14 cellular contexts compared by ENCODE assay signal in genomic region chr7:220151-220841, GRCh38. TPM values are rescaled to one million over a fixed set of nuclear protein-coding genes. Genes with fewer than 3 reads are reported as not detected.
DNase-seq lines count a peak whose midpoint lies in the region; ATAC-seq, FAIRE-seq and TF ChIP-seq lines count a peak whose summit lies in the region.
"Had no signal": no experiment of that assay in that cellular context is flagged by ENCODE, and none has a peak within 500 bp of the region (broad histone marks: within the 10 kb centered on the region; RNA-seq: fewer than 3 reads in every experiment).

No MANE protein-coding gene starts in this region.

- H3K27me3 Mint-ChIP-seq in stimulated activated memory B cell treated with anti-CD40 and anti-IgM and Interleukin-4, amounts not matched to agents 10 μg/mL and 1 μg/mL and 100 μg/mL, for 72 hours = peaks cover 17% of the 10 kb centered on the region
- H3K27me3 Mint-ChIP-seq: naive thymus-derived CD4-positive, alpha-beta T cell had no signal

- H3K27ac ChIP-seq in left ventricle myocardium inferior (replicated peaks) (peak overlapping the region; percentile 33), heart right ventricle (no peak overlapping the region), brain microvascular endothelial cell (no peak overlapping the region)
- H3K27ac ChIP-seq: tibial artery had no signal

- H3K9me3 ChIP-seq in left ventricle myocardium inferior (replicated peaks) (no peaks in the 10 kb centered on the region), heart right ventricle (no peaks in the 10 kb centered on the region)
- H3K9me3 ChIP-seq: tibial artery had no signal

- in situ Hi-C loops in brain microvascular endothelial cell (cut with HindIII; ENCODE audit: low pct_ligation_motif_present, low sequenced_read_pairs) = no loop called here

- ATAC-seq in heart right ventricle = no peak
- ATAC-seq in left colon = peak; percentile 19
- ATAC-seq in HG02763 (IDR thresholded peaks at IDR 0.05; ENCODE audit: unreplicated experiment) = no peak
- ATAC-seq in stimulated activated memory B cell treated with anti-CD40 and anti-IgM and Interleukin-4, amounts not matched to agents 10 μg/mL and 1 μg/mL and 100 μg/mL, for 72 hours = no peak
- ATAC-seq in HG02852 (IDR thresholded peaks at IDR 0.05; ENCODE audit: unreplicated experiment) = no peak
- ATAC-seq: naive thymus-derived CD4-positive, alpha-beta T cell had no signal

- H3K27me3 ChIP-seq in left ventricle myocardium inferior (ENCODE audit: low read depth) (no peaks in the 10 kb centered on the region), heart right ventricle (no peaks in the 10 kb centered on the region), brain microvascular endothelial cell (replicated peaks) (no peaks in the 10 kb centered on the region)
- H3K27me3 ChIP-seq: tibial artery had no signal

- no peak for DNase-seq in left ventricle myocardium inferior
- no peak for DNase-seq in heart right ventricle
- DNase-seq in brain microvascular endothelial cell = no peak
- no peak for DNase-seq in left colon
- no peak for DNase-seq in GM12891 (ENCODE audit: insufficient read length, low spot score)
- DNase-seq: AML-193; Kasumi-1; naive thymus-derived CD4-positive, alpha-beta T cell; NCI-H524 treated with DMSO at 0.1 percent for 48 hours; T-helper 2 cell; tibial artery had no signal

- H3K4me3 ChIP-seq in left ventricle myocardium inferior = no peak overlapping the region
- H3K4me3 ChIP-seq in heart right ventricle = no peak overlapping the region
- H3K4me3 ChIP-seq in brain microvascular endothelial cell (ENCODE audit: low read depth, low read length) = no peak overlapping the region
- H3K4me3 ChIP-seq: tibial artery had no signal

- no peak overlapping the region for H3K27ac Mint-ChIP-seq in stimulated activated memory B cell treated with anti-CD40 and anti-IgM and Interleukin-4, amounts not matched to agents 10 μg/mL and 1 μg/mL and 100 μg/mL, for 72 hours
- H3K27ac Mint-ChIP-seq: naive thymus-derived CD4-positive, alpha-beta T cell had no signal

- intact Hi-C loops in left ventricle myocardium inferior (cut with micrococcal nuclease) = no loop called here
- intact Hi-C loops in heart right ventricle (cut with DNase I) = no loop called here
- intact Hi-C loops in left colon (cut with DNase I, micrococcal nuclease) = no loop called here

- TF ChIP-seq POLR2A in GM12891 (IDR thresholded peaks at IDR 0.05; ENCODE audit: low read depth, low read length) = no peak

- no peak for FAIRE-seq in GM12891 (lab: Jason Lieb, UNC)

- no peaks in the 10 kb centered on the region for H3K4me1 Mint-ChIP-seq in stimulated activated memory B cell treated with anti-CD40 and anti-IgM and Interleukin-4, amounts not matched to agents 10 μg/mL and 1 μg/mL and 100 μg/mL, for 72 hours

- WGBS in heart right ventricle, 2 donors = 69 to 71% methylated on average over 28 of the region's 28 CpGs

- H3K4me1 ChIP-seq in left ventricle myocardium inferior (peaks cover 24% of the 10 kb centered on the region), heart right ventricle (peaks cover 0 to 16% (median 5%) of the 10 kb centered on the region in 9 donors)

- peaks cover 3% of the 10 kb centered on the region for H3K9me3 Mint-ChIP-seq in stimulated activated memory B cell treated with anti-CD40 and anti-IgM and Interleukin-4, amounts not matched to agents 10 μg/mL and 1 μg/mL and 100 μg/mL, for 72 hours
- H3K9me3 Mint-ChIP-seq: naive thymus-derived CD4-positive, alpha-beta T cell had no signal

- TF ChIP-seq CTCF in left ventricle myocardium inferior (IDR thresholded peaks at IDR 0.05; ENCODE audit: borderline replicate concordance) (no peak), heart right ventricle (IDR thresholded peaks at IDR 0.05) (no peak), brain microvascular endothelial cell (IDR thresholded peaks at IDR 0.05; ENCODE audit: low read depth, low read length, missing control alignments) (peak; percentile 60)

- H3K36me3 ChIP-seq in left ventricle myocardium inferior (peaks cover 16% of the 10 kb centered on the region), heart right ventricle (peaks cover 0 to 39% (median 0%) of the 10 kb centered on the region in 9 donors), brain microvascular endothelial cell (replicated peaks) (peaks cover 28% of the 10 kb centered on the region)

- no peaks in the 10 kb centered on the region for H3K36me3 Mint-ChIP-seq in stimulated activated memory B cell treated with anti-CD40 and anti-IgM and Interleukin-4, amounts not matched to agents 10 μg/mL and 1 μg/mL and 100 μg/mL, for 72 hours
- H3K36me3 Mint-ChIP-seq: naive thymus-derived CD4-positive, alpha-beta T cell had no signal

- no peak overlapping the region for H3K4me3 Mint-ChIP-seq in stimulated activated memory B cell treated with anti-CD40 and anti-IgM and Interleukin-4, amounts not matched to agents 10 μg/mL and 1 μg/mL and 100 μg/mL, for 72 hours
- H3K4me3 Mint-ChIP-seq: naive thymus-derived CD4-positive, alpha-beta T cell had no signal

TF ChIP-seq in GM12891, 5 proteins besides CTCF, POLR2A, EP300 and RAD21:
- no peak for TF ChIP-seq TAF1 (IDR thresholded peaks at IDR 0.05; ENCODE audit: low read depth, low read length)
- no peak for TF ChIP-seq PAX5 (IDR thresholded peaks at IDR 0.05; ENCODE audit: insufficient read depth, low read length, severe bottlenecking)
- TF ChIP-seq POLR2AphosphoS5 (IDR thresholded peaks at IDR 0.05; ENCODE audit: low read depth, low read length) = no peak
- TF ChIP-seq POU2F2 (IDR thresholded peaks at IDR 0.05; ENCODE audit: low read depth, low read length) = no peak
- no peak for TF ChIP-seq SPI1 (IDR thresholded peaks at IDR 0.05; ENCODE audit: low read depth, low read length)
TF ChIP-seq in GM12891: peak in this region for 0.

RNA-seq across cellular contexts. Expression of gene FAM20C, which starts 27.9 kb away (rescaled TPM):
- total RNA-seq in left ventricle myocardium inferior = 22.2 TPM
- total RNA-seq in heart right ventricle = 10 to 100 TPM; 12.4 to 59.8 (median 19.2) TPM
- polyA plus RNA-seq in heart right ventricle = 10 to 100 TPM; 12.7 to 24.0 TPM
- total RNA-seq in left colon = 10 to 100 TPM; 11.3 to 16.9 TPM
- polyA plus RNA-seq in GM12891 (2012; ENCODE audit: low read depth, missing spikeins) = not detected
- polyA plus RNA-seq: naive thymus-derived CD4-positive, alpha-beta T cell had no signal
